ENCODE assay signal across 1 cellular context in the genomic region with DNA sequence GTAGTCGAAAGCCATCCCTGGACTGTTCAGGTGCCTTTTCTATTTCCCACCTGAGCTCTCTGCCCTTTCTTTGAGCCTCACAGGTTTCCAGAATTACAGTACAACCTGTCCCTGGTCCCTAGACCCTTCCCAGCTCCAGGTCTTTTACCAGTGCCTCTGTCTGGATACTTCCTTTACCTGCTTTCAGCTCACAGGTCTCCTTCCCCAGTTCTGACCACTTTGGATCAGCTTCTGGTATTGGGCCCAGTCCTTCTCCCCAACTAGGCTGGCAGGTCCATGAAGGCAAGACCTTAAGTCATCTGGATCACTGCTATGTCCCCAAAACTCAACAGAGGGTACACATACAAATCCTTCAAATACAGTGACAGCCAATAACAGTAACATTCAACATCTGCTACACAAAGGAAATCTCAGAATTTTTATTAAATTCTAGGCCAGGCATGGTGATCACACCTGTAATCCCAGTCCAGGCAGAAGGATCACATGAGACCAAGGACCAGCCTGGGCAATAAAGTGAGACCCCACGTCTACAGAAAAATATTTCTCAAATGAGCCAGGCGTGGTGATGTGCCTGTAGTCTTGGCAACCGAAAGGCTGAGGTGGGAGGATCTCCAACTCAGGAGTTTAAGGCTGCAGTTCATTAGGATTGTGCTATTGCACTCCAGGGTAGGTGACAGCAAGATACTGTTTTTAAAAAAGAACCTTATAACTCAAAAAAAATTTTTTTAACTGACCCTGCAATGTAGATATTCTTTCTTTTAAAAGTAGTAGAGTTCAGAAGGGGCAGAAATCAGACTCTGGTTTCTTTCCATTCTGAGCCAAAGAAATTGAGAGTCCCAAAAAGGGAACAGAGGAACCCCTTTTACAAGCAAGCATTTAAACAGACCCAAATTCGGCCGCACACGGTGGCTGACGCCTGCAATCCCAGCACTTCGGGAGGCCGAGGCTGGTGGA.
TF ChIP-seq lines count a peak whose summit lies in the region.

No MANE protein-coding gene starts in this region.

TF ChIP-seq in H1, 55 proteins besides CTCF, POLR2A, EP300 and RAD21:
- TF ChIP-seq, protein P1, sequence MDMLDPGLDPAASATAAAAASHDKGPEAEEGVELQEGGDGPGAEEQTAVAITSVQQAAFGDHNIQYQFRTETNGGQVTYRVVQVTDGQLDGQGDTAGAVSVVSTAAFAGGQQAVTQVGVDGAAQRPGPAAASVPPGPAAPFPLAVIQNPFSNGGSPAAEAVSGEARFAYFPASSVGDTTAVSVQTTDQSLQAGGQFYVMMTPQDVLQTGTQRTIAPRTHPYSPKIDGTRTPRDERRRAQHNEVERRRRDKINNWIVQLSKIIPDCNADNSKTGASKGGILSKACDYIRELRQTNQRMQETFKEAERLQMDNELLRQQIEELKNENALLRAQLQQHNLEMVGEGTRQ (IDR thresholded peaks at IDR 0.05; ENCODE audit: low read length): 0 out of 2 replicates have a peak, but pooled peaks have one; percentile 8
- TF ChIP-seq BRCA1 (IDR thresholded peaks at IDR 0.05; ENCODE audit: low read depth, low read length): no peak
- TF ChIP-seq EZH2 (IDR thresholded peaks at IDR 0.05; ENCODE audit: low read depth, low read length, severe bottlenecking): no peak
